ENCODE assay signal across 17 cellular contexts in genomic region chr12:65747338-65747737, GRCh38.
A peak's percentile ranks its signal among the peaks of the same experiment; 100 is the strongest.
DNase-seq lines count a peak whose midpoint lies in the region; ATAC-seq and TF ChIP-seq lines count a peak whose summit lies in the region.
"Had no signal": no experiment of that assay in that cellular context is flagged by ENCODE, and none has a peak within 500 bp of the region (broad histone marks: within the 10 kb centered on the region; RNA-seq: fewer than 3 reads in every experiment).

No MANE protein-coding gene starts in this region.

- H3K4me3 Mint-ChIP-seq in stimulated activated effector memory CD8-positive, alpha-beta T cell treated with anti-CD3 and anti-CD28 coated beads, Interleukin-12 subunit alpha, Interleukin-12 subunit beta, amount 100 ng/mL, for 72 hours = no peak overlapping the region
- H3K4me3 Mint-ChIP-seq: B cell; CD4-positive, alpha-beta T cell; CD8-positive, alpha-beta T cell had no signal

- H3K36me3 ChIP-seq in esophagus muscularis mucosa = no peaks in the 10 kb centered on the region
- no peaks in the 10 kb centered on the region for H3K36me3 ChIP-seq in right lobe of liver
- H3K36me3 ChIP-seq: BLaER1 treated with 17β-estradiol and CSF1 and Interleukin-3, amounts not matched to agents 10 nM and 100 nM had no signal

- peaks cover 0 to 53% (median 14%) of the 10 kb centered on the region in 4 donors for H3K27me3 ChIP-seq in esophagus muscularis mucosa
- no peaks in the 10 kb centered on the region for H3K27me3 ChIP-seq in right lobe of liver
- H3K27me3 ChIP-seq: BLaER1 treated with 17β-estradiol and CSF1 and Interleukin-3, amounts not matched to agents 10 nM and 100 nM had no signal

- no peak overlapping the region for H3K4me3 ChIP-seq in esophagus muscularis mucosa
- H3K4me3 ChIP-seq in right lobe of liver = no peak overlapping the region
- H3K4me3 ChIP-seq: A549; BLaER1 treated with 17β-estradiol and CSF1 and Interleukin-3, amounts not matched to agents 10 nM and 100 nM had no signal

- 91% methylated on average over 3 of the region's 3 CpGs for WGBS in esophagus muscularis mucosa
- 18% methylated on average over 3 of the region's 3 CpGs for WGBS in right lobe of liver (ENCODE audit: insufficient coverage, low coverage, low lambda C conversion rate, missing lambda C conversion rate)

- no peak overlapping the region for H3K27ac Mint-ChIP-seq in stimulated activated effector memory CD8-positive, alpha-beta T cell treated with anti-CD3 and anti-CD28 coated beads, Interleukin-12 subunit alpha, Interleukin-12 subunit beta, amount 100 ng/mL, for 72 hours
- H3K27ac Mint-ChIP-seq: B cell; CD4-positive, alpha-beta T cell; CD8-positive, alpha-beta T cell had no signal

- H3K36me3 Mint-ChIP-seq in stimulated activated effector memory CD8-positive, alpha-beta T cell treated with anti-CD3 and anti-CD28 coated beads, Interleukin-12 subunit alpha, Interleukin-12 subunit beta, amount 100 ng/mL, for 72 hours = no peaks in the 10 kb centered on the region
- H3K36me3 Mint-ChIP-seq: CD8-positive, alpha-beta T cell had no signal

- no peaks in the 10 kb centered on the region for H3K4me1 Mint-ChIP-seq in stimulated activated effector memory CD8-positive, alpha-beta T cell treated with anti-CD3 and anti-CD28 coated beads, Interleukin-12 subunit alpha, Interleukin-12 subunit beta, amount 100 ng/mL, for 72 hours
- H3K4me1 Mint-ChIP-seq: B cell had no signal

- H3K9me3 Mint-ChIP-seq in stimulated activated effector memory CD8-positive, alpha-beta T cell treated with anti-CD3 and anti-CD28 coated beads, Interleukin-12 subunit alpha, Interleukin-12 subunit beta, amount 100 ng/mL, for 72 hours = peaks cover 6% of the 10 kb centered on the region
- H3K9me3 Mint-ChIP-seq: CD4-positive, alpha-beta T cell; CD8-positive, alpha-beta T cell had no signal

- DNase-seq in NCI-H82 (lab: John Stamatoyannopoulos, UW) (peak; percentile 23), NCI-H82 treated with DMSO at 0.1 percent for 48 hours (lab: John Stamatoyannopoulos, UW; ENCODE audit: unreplicated experiment) (no peak), esophagus muscularis mucosa (ENCODE audit: extremely low spot score) (peak; percentile 55), right lobe of liver (no peak)
- no peak for DNase-seq in stimulated activated effector memory CD8-positive, alpha-beta T cell treated with anti-CD3 and anti-CD28 coated beads, Interleukin-12 subunit alpha, Interleukin-12 subunit beta, amount 100 ng/mL, for 72 hours (ENCODE audit: low spot score in 2 of 2)
- DNase-seq: AML-193; Caco-2; Calu3; CD4-positive, alpha-beta T cell; CD8-positive, alpha-beta T cell; DMS79 treated with DMSO at 0.1 percent for 48 hours; GF-D8 had no signal

- no peak for TF ChIP-seq CTCF in esophagus muscularis mucosa (IDR thresholded peaks at IDR 0.05)
- TF ChIP-seq CTCF in right lobe of liver (IDR thresholded peaks at IDR 0.05) = no peak

- ATAC-seq in right lobe of liver = peak; percentile 36 to 73 (median 54)
- ATAC-seq in stimulated activated effector memory CD8-positive, alpha-beta T cell treated with anti-CD3 and anti-CD28 coated beads, Interleukin-12 subunit alpha, Interleukin-12 subunit beta, amount 100 ng/mL, for 72 hours = no peak
- ATAC-seq: A549; CD8-positive, alpha-beta T cell had no signal

- intact Hi-C loops in esophagus muscularis mucosa (cut with DNase I) = no loop called here
- intact Hi-C loops in right lobe of liver (cut with DNase I) = no loop called here

- H3K9me3 ChIP-seq in esophagus muscularis mucosa (no peaks in the 10 kb centered on the region), right lobe of liver (no peaks in the 10 kb centered on the region)
- H3K9me3 ChIP-seq: A549, Caco-2 had no signal

- H3K27ac ChIP-seq in esophagus muscularis mucosa (replicated peaks in 1 of 4) (no peak overlapping the region), right lobe of liver (no peak overlapping the region)
- H3K27ac ChIP-seq: 22Rv1; A549; BLaER1 treated with 17β-estradiol and CSF1 and Interleukin-3, amounts not matched to agents 10 nM and 100 nM; C4-2B had no signal

- no peak for TF ChIP-seq POLR2A in esophagus muscularis mucosa (IDR thresholded peaks at IDR 0.05; ENCODE audit: low read depth)
- no peak for TF ChIP-seq POLR2A in right lobe of liver (IDR thresholded peaks at IDR 0.05)

- peaks cover 0 to 6% (median 6%) of the 10 kb centered on the region in 4 donors for H3K4me1 ChIP-seq in esophagus muscularis mucosa
- no peaks in the 10 kb centered on the region for H3K4me1 ChIP-seq in right lobe of liver
- H3K4me1 ChIP-seq: A549; BLaER1 treated with 17β-estradiol and CSF1 and Interleukin-3, amounts not matched to agents 10 nM and 100 nM; Caco-2 had no signal

- no peak for TF ChIP-seq EP300 in esophagus muscularis mucosa (IDR thresholded peaks at IDR 0.05)

Comparison
In these comparisons a context has a peak if more than half of its experiments do, and no peak if none do; other contexts are left out.
1. DNase-seq: peak in NCI-H82 (single experiment) and esophagus muscularis mucosa (single experiment); none in NCI-H82 treated with DMSO at 0.1 percent for 48 hours (single experiment), right lobe of liver (0 of 3) and stimulated activated effector memory CD8-positive, alpha-beta T cell treated with anti-CD3 and anti-CD28 coated beads, Interleukin-12 subunit alpha, Interleukin-12 subunit beta, amount 100 ng/mL, for 72 hours (0 of 2).